In the genomic region with DNA sequence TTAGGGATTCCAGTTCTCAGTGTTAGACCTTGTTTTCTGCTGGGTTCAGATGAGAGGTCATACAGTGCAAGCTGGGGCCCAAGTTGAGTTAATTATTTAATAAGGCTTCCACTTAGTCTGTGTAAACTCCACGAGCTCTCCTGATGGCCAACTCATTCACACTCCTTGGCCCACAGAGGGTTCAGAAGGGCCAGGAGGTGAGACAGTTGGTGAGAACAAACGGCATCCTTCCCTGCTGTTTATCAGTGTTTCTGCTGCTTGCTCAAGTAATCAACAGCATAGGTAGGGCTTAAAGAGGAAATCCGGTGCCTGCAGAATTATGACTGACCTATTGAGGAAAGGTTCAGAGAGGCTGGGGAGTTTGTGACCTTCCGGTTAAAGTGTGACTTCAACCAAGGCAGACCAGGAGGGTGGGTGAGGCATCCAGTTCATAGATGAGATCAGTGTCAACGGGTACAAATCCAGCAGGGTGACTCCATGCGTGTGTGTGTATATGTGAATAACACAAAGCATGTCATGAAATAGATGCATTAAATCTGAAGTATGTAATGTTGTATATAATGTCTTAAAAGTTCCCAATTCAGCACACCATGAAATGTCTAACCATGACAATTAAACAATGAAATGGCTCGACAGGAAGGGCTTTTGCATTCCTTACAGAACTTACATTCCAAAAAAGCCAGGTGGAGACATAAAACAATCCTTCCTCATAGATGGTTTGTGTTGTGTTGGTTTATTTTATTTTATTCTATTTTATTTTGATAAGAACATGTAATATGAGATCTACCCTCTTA, we compare ENCODE assay signal across 2 cellular contexts.
A peak's percentile ranks its signal among the peaks of the same experiment; 100 is the strongest.
TF ChIP-seq lines count a peak whose summit lies in the region.

No MANE protein-coding gene starts in this region.

TF ChIP-seq in IMR-90, 13 proteins besides CTCF, POLR2A, EP300 and RAD21:
- TF ChIP-seq CHD1 (IDR thresholded peaks at IDR 0.05; ENCODE audit: low read depth, low read length): no peak
- no peak for TF ChIP-seq SMC3 (IDR thresholded peaks at IDR 0.05; ENCODE audit: low read depth, low read length)
- TF ChIP-seq MXI1 (IDR thresholded peaks at IDR 0.05; ENCODE audit: borderline replicate concordance, low read depth, low read length): no peak
- no peak for TF ChIP-seq MAZ (IDR thresholded peaks at IDR 0.05; ENCODE audit: borderline replicate concordance, low read depth, low read length)
- no peak for TF ChIP-seq FOS (IDR thresholded peaks at IDR 0.05; ENCODE audit: low read depth, low read length)
- TF ChIP-seq RCOR1 (IDR thresholded peaks at IDR 0.05; ENCODE audit: insufficient replicate concordance, low read length): no peak

TF ChIP-seq in K562, 482 proteins besides CTCF, POLR2A, EP300 and RAD21:
- TF ChIP-seq, protein P1, sequence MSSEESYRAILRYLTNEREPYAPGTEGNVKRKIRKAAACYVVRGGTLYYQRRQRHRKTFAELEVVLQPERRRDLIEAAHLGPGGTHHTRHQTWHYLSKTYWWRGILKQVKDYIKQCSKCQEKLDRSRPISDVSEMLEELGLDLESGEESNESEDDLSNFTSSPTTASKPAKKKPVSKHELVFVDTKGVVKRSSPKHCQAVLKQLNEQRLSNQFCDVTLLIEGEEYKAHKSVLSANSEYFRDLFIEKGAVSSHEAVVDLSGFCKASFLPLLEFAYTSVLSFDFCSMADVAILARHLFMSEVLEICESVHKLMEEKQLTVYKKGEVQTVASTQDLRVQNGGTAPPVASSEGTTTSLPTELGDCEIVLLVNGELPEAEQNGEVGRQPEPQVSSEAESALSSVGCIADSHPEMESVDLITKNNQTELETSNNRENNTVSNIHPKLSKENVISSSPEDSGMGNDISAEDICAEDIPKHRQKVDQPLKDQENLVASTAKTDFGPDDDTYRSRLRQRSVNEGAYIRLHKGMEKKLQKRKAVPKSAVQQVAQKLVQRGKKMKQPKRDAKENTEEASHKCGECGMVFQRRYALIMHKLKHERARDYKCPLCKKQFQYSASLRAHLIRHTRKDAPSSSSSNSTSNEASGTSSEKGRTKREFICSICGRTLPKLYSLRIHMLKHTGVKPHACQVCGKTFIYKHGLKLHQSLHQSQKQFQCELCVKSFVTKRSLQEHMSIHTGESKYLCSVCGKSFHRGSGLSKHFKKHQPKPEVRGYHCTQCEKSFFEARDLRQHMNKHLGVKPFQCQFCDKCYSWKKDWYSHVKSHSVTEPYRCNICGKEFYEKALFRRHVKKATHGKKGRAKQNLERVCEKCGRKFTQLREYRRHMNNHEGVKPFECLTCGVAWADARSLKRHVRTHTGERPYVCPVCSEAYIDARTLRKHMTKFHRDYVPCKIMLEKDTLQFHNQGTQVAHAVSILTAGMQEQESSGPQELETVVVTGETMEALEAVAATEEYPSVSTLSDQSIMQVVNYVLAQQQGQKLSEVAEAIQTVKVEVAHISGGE (CRISPR knock-in tag; IDR thresholded peaks at IDR 0.05): peak in 1 of 3 experiments; percentile 68; a peak in 2 of 6 replicates
- TF ChIP-seq ZNF668 (CRISPR knock-in tag; IDR thresholded peaks at IDR 0.05): no peak
